Comparison of ENCODE assay signal across 29 cellular contexts in the genomic region with DNA sequence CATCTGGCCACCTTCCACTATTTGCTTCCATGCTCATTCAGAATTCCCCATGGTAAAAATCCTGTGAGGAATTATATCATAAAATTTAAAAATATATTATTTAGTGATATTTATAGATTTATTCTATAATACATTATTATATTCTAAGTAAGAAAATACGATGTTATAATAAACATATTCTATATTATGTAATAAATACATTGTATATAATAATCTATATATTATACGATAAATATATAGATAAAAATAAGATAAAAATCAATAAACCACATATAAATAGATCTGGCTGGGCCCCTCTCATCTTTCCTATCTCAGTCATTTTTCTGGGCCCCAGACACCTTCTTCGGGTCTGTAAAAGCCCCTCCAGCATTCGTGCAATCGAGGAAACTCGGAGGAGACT.
"Had no signal": no experiment of that assay in that cellular context is flagged by ENCODE, and none has a peak within 500 bp of the region (broad histone marks: within the 10 kb centered on the region; RNA-seq: fewer than 3 reads in every experiment).

No MANE protein-coding gene starts in this region.

- H3K27ac Mint-ChIP-seq: natural killer cell; stimulated activated naive B cell treated with anti-CD40 and anti-IgM and Interleukin-4, amounts not matched to agents 10 μg/mL and 1 μg/mL and 100 μg/mL, for 72 hours had no signal

- H3K9me3 Mint-ChIP-seq: natural killer cell had no signal

- H3K4me1 ChIP-seq: left lung, lower lobe of right lung, pancreas, prostate gland, stomach, testis, thyroid gland, transverse colon, upper lobe of left lung, vagina had no signal

- DNase-seq: hippocampal formation; left colon; left lung; lower lobe of right lung; mammary epithelial cell; mesenchymal stem cell; naive B cell; natural killer cell; nephron progenitor cell; pancreas; retina; right cardiac atrium; stimulated activated CD4-positive, alpha-beta T cell treated with anti-CD3 and anti-CD28 coated beads, Interleukin-12 subunit alpha, Interleukin-12 subunit beta, amount 100 ng/mL, for 4 hours; stimulated activated CD4-positive, alpha-beta T cell treated with anti-CD3 and anti-CD28 coated beads, Interleukin-15, amount 100 ng/mL, for 24 hours; stimulated activated CD4-positive, alpha-beta T cell treated with anti-CD3 and anti-CD28 coated beads, Interleukin-2, amount 100 ng/mL, for 24 hours; stimulated activated CD4-positive, alpha-beta T cell treated with anti-CD3 and anti-CD28 coated beads, Interleukin-4, amount 100 ng/mL, for 1 hour; stimulated activated naive B cell treated with anti-CD40 and anti-IgM and Interleukin-4, amounts not matched to agents 10 μg/mL and 1 μg/mL and 100 μg/mL, for 72 hours; stimulated activated naive CD8-positive, alpha-beta T cell treated with anti-CD3 and anti-CD28 coated beads, Interleukin-15, Interleukin-2, amounts not matched to agents 100 U/mL and 50 U/mL, for 24 hours; stomach; testis; thyroid gland; transverse colon; upper lobe of left lung had no signal

- H3K36me3 ChIP-seq: left lung, lower lobe of right lung, neural progenitor cell, pancreas, prostate gland, stomach, thyroid gland, transverse colon, upper lobe of left lung, vagina had no signal

- H3K27me3 ChIP-seq: left lung, neural progenitor cell, pancreas, stomach, testis, thyroid gland, transverse colon, upper lobe of left lung, vagina had no signal

- FAIRE-seq: keratinocyte, pancreas had no signal

- H3K9me3 ChIP-seq: pancreas, prostate gland, testis, thyroid gland, vagina had no signal

- H3K27ac ChIP-seq: left lung, lower lobe of right lung, neural progenitor cell, pancreas, prostate gland, skin epidermis, stomach, testis, thyroid gland, transverse colon, upper lobe of left lung, vagina had no signal

- H3K9ac ChIP-seq: neural progenitor cell had no signal

- ATAC-seq: left colon; left lung; lower lobe of right lung; natural killer cell; pancreas; right cardiac atrium; sciatic nerve; stimulated activated naive B cell treated with anti-CD40 and anti-IgM and Interleukin-4, amounts not matched to agents 10 μg/mL and 1 μg/mL and 100 μg/mL, for 72 hours; stimulated activated naive CD8-positive, alpha-beta T cell treated with anti-CD3 and anti-CD28 coated beads, Interleukin-15, Interleukin-2, amounts not matched to agents 100 U/mL and 50 U/mL, for 24 hours had no signal

- H3K4me1 Mint-ChIP-seq: naive B cell; stimulated activated naive B cell treated with anti-CD40 and anti-IgM and Interleukin-4, amounts not matched to agents 10 μg/mL and 1 μg/mL and 100 μg/mL, for 72 hours had no signal

- H3K4me3 Mint-ChIP-seq: naive B cell; natural killer cell; nephron progenitor cell; neural progenitor cell; stimulated activated naive B cell treated with anti-CD40 and anti-IgM and Interleukin-4, amounts not matched to agents 10 μg/mL and 1 μg/mL and 100 μg/mL, for 72 hours had no signal

- H3K4me3 ChIP-seq: left lung, lower lobe of right lung, neural progenitor cell, pancreas, prostate gland, skin epidermis, stomach, testis, thyroid gland, transverse colon, upper lobe of left lung, vagina had no signal

- H3K36me3 Mint-ChIP-seq: natural killer cell had no signal

- H3K4me2 ChIP-seq: neural progenitor cell had no signal
